Comparison of ENCODE assay signal across 21 cellular contexts in the genomic region with DNA sequence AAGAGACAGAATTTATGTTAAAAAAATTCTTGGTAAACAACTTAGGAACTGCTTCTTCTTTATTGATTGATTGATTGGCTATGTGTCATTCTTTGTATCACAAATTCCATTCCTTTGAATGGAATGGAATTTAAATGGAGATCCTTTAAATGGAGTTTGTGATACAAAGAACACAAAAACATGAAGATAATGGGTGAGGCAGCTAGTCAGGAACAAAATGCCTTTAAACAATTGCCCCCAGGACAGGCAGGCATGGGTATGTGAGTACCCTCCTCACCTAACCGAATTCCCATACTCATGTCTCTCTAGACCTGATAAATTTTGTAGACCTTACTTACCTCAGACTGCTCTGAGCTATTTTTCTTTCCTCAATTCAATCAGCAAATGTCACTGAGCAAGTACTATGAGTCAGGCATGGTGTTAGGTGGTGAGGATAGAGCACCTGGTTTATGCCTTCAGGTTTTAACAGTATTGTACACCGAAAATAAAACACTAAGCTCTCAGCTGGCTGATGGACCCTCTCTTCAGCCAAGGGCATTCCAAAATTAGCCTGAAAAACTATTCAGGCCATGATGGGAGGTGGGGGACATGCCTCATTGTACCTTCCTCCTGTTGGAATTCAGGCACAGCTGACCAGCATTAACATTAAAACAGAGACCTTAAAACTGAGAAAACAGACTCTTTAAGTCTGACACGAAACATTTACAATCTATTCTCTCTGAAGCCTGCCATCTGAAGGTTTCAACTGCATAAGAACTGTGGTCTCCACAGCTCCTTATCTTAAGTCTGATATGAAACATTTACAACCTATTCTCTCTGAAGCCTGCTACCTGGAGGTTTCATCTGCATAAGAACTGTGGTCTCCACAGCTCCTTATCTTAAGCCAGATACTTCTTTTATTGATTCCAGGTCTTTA.
"Had no signal": no experiment of that assay in that cellular context is flagged by ENCODE, and none has a peak within 500 bp of the region (broad histone marks: within the 10 kb centered on the region; RNA-seq: fewer than 3 reads in every experiment).

No MANE protein-coding gene starts in this region.

- H3K27ac Mint-ChIP-seq: activated CD4-positive, alpha-beta memory T cell treated with anti-CD3 and anti-CD28 coated beads, Interleukin-2, amount 10 ng/mL, durations not matched to agents 7 days and 5 days; activated T-helper 17 cell treated with anti-CD3 and anti-CD28 coated beads, Interleukin-2, amount 50 U/mL, for 72 hours had no signal

- H3K27me3 ChIP-seq: body of pancreas, colonic mucosa, thyroid gland had no signal

- H3K9me3 Mint-ChIP-seq: activated CD4-positive, alpha-beta memory T cell treated with anti-CD3 and anti-CD28 coated beads, Interleukin-2, amount 10 ng/mL, durations not matched to agents 7 days and 5 days; activated T-helper 17 cell treated with anti-CD3 and anti-CD28 coated beads, Interleukin-2, amount 50 U/mL, for 72 hours; neural crest cell had no signal

- H3K4me1 Mint-ChIP-seq: activated T-helper 17 cell treated with anti-CD3 and anti-CD28 coated beads, Interleukin-2, amount 50 U/mL, for 72 hours had no signal

- H3K27ac ChIP-seq: body of pancreas, colonic mucosa, heart right ventricle, left ventricle myocardium inferior, psoas muscle, thyroid gland had no signal

- H3K9me3 ChIP-seq: body of pancreas, colonic mucosa, heart right ventricle, left ventricle myocardium inferior, psoas muscle, thyroid gland had no signal

- H3K36me3 ChIP-seq: colonic mucosa, heart right ventricle, left ventricle myocardium inferior, thyroid gland had no signal

- FAIRE-seq: endometrium, TTC549 had no signal

- H3K4me3 ChIP-seq: body of pancreas, colonic mucosa, heart right ventricle, left ventricle myocardium inferior, psoas muscle, thyroid gland had no signal

- ATAC-seq: activated T-helper 17 cell treated with anti-CD3 and anti-CD28 coated beads, Interleukin-2, amount 50 U/mL, for 72 hours; body of pancreas; esophagus mucosa; heart right ventricle; psoas muscle; right cardiac atrium had no signal

- H3K4me1 ChIP-seq: body of pancreas, colonic mucosa, left ventricle myocardium inferior, thyroid gland had no signal

- H3K4me3 Mint-ChIP-seq: activated CD4-positive, alpha-beta memory T cell treated with anti-CD3 and anti-CD28 coated beads, Interleukin-2, amount 10 ng/mL, durations not matched to agents 7 days and 5 days; activated T-helper 17 cell treated with anti-CD3 and anti-CD28 coated beads, Interleukin-2, amount 50 U/mL, for 72 hours; neural crest cell had no signal

- H3K27me3 Mint-ChIP-seq: activated T-helper 17 cell treated with anti-CD3 and anti-CD28 coated beads, Interleukin-2, amount 50 U/mL, for 72 hours had no signal

- DNase-seq: activated CD4-positive, alpha-beta memory T cell treated with anti-CD3 and anti-CD28 coated beads, Interleukin-2, amount 10 ng/mL, durations not matched to agents 7 days and 5 days; activated CD4-positive, alpha-beta T cell treated with anti-CD3 and anti-CD28 coated beads for 4 hours; activated naive CD4-positive, alpha-beta T cell treated with Interleukin-2 at 50 U/mL for 16 hours; activated T-cell treated with anti-CD3 and anti-CD28 coated beads, Interleukin-2, amount 50 U/mL, for 1 hour; body of pancreas; central memory CD4-positive, alpha-beta T cell; colonic mucosa; heart right ventricle; kidney glomerular epithelial cell; left ventricle myocardium inferior; psoas muscle; right cardiac atrium; stimulated activated CD4-positive, alpha-beta T cell treated with anti-CD3 and anti-CD28 coated beads, Interleukin-2, amount 100 ng/mL, for 24 hours; stimulated activated naive CD4-positive, alpha-beta T cell treated with Interleukin-2 at 50 U/mL for 16 hours; SW 1271; thyroid gland had no signal
